ENCODE assay signal across 16 cellular contexts in genomic region chr11:43685483-43685882, GRCh38. TPM values are rescaled to one million over a fixed set of nuclear protein-coding genes. Genes with fewer than 3 reads are reported as not detected.
DNase-seq lines count a peak whose midpoint lies in the region; ATAC-seq, FAIRE-seq and TF ChIP-seq lines count a peak whose summit lies in the region.
"Had no signal": no experiment of that assay in that cellular context is flagged by ENCODE, and none has a peak within 500 bp of the region (broad histone marks: within the 10 kb centered on the region; RNA-seq: fewer than 3 reads in every experiment).

No MANE protein-coding gene starts in this region.

- H3K9ac ChIP-seq in SK-N-SH (no peak overlapping the region), neural cell (ENCODE audit: low read length) (no peak overlapping the region)

- peaks cover 34% of the 10 kb centered on the region for H3K79me2 ChIP-seq in SK-N-SH (ENCODE audit: insufficient read depth)
- peaks cover 95% of the 10 kb centered on the region for H3K79me2 ChIP-seq in OCI-LY7 (ENCODE audit: insufficient read depth, low read depth, low read length)
- peaks cover 43% of the 10 kb centered on the region for H3K79me2 ChIP-seq in neural cell (replicated peaks; ENCODE audit: insufficient read depth, low read length)

- H3K27ac ChIP-seq in SK-N-SH (ENCODE audit: low read depth in 2 of 2, low read length in 1 of 2) (no peak overlapping the region), OCI-LY7 (ENCODE audit: low read depth, low read length, poor library complexity, severe bottlenecking) (no peak overlapping the region), neural cell (ENCODE audit: low read length) (no peak overlapping the region)

- peaks cover 0 to 19% of the 10 kb centered on the region in 2 experiments; a peak in 3 of 4 replicates for H3K4me1 ChIP-seq in SK-N-SH (ENCODE audit: control insufficient read depth in 1 of 2, insufficient read depth in 2 of 2, low read depth in 1 of 2, low read length in 1 of 2)
- H3K4me1 ChIP-seq in OCI-LY7 (ENCODE audit: insufficient read depth, low read length, poor library complexity, severe bottlenecking) = peaks cover 59% of the 10 kb centered on the region

- TF ChIP-seq RAD21 in SK-N-SH (IDR thresholded peaks at IDR 0.05; ENCODE audit: low read length) = no peak
- no peak for TF ChIP-seq RAD21 in neural cell (conservative IDR thresholded peaks at IDR 0.05)

- ATAC-seq in SK-N-SH treated with all-trans-retinoic acid at 6 μM for 48 hours (no peak), HG03378 (IDR thresholded peaks at IDR 0.05; ENCODE audit: unreplicated experiment) (no peak)
- ATAC-seq: activated CD4-positive, alpha-beta T cell treated with anti-CD3 and anti-CD28 coated beads for 36 hours had no signal

- H3K4me3 ChIP-seq in SK-N-SH (ENCODE audit: low read depth in 2 of 2, low read length in 1 of 2) = no peak overlapping the region
- no peak overlapping the region for H3K4me3 ChIP-seq in OCI-LY7 (ENCODE audit: low read depth, low read length, poor library complexity, severe bottlenecking)
- H3K4me3 ChIP-seq in neural cell (ENCODE audit: low read length) = peak overlapping the region; percentile 1

- POLR2A ChIA-PET in SK-N-SH (lab: Yijun Ruan, JAX) (no interaction called here), OCI-LY7 (lab: Charles Lee) (interaction anchor here (0.9 kb wide), 1 partner anchor 8 kb away, joined by 3 read pairs; no protein-coding TSS in a partner anchor)

- H3K9me2 ChIP-seq in SK-N-SH = no peaks in the 10 kb centered on the region
- no peaks in the 10 kb centered on the region for H3K9me2 ChIP-seq in OCI-LY7 (ENCODE audit: insufficient read depth, low read length)
- H3K9me2 ChIP-seq in neural cell (ENCODE audit: insufficient read depth, low read length) = no peaks in the 10 kb centered on the region

- H3K27me3 ChIP-seq in SK-N-SH (ENCODE audit: insufficient read depth) (no peaks in the 10 kb centered on the region), neural cell (ENCODE audit: insufficient read depth, low read depth, low read length) (no peaks in the 10 kb centered on the region)

- H3K36me3 ChIP-seq in SK-N-SH (replicated peaks in 1 of 2; ENCODE audit: control insufficient read depth in 1 of 2, insufficient read depth in 2 of 2, low read length in 1 of 2) (peaks cover 9 to 10% of the 10 kb centered on the region in 2 experiments), OCI-LY7 (ENCODE audit: insufficient read depth, low read length) (peaks cover 74% of the 10 kb centered on the region), neural cell (ENCODE audit: insufficient read depth, low read length) (no peaks in the 10 kb centered on the region)

- H3K4me2 ChIP-seq in SK-N-SH (no peak overlapping the region), OCI-LY7 (ENCODE audit: low read length) (peak overlapping the region; percentile 54), neural cell (ENCODE audit: low read length) (no peak overlapping the region)

- H2AFZ ChIP-seq in SK-N-SH (ENCODE audit: low read depth) (no peak overlapping the region), OCI-LY7 (ENCODE audit: low read length) (no peak overlapping the region), neural cell (ENCODE audit: low read depth, low read length) (no peak overlapping the region)

- WGBS in SK-N-SH (ENCODE audit: low lambda C conversion rate) = 79% methylated on average over 4 of the region's 4 CpGs

- TF ChIP-seq CTCF in SK-N-SH (IDR thresholded peaks at IDR 0.05) (peak; percentile 19; the same call in 1 of the 2 replicates), OCI-LY7 (conservative IDR thresholded peaks at IDR 0.05; ENCODE audit: low read length) (0 out of 2 replicates have a peak, but pooled peaks have one; percentile 21), neural cell (IDR thresholded peaks at IDR 0.05; ENCODE audit: poor library complexity, severe bottlenecking) (no peak)

- no TSS peak for BruUV-seq in OCI-LY7 (replicated peaks; lab: Mats Ljungman, UMichigan)

- H4K20me1 ChIP-seq in SK-N-SH (ENCODE audit: insufficient read depth) = no peaks in the 10 kb centered on the region
- peaks cover 15% of the 10 kb centered on the region; the same call in 1 of the 2 replicates for H4K20me1 ChIP-seq in OCI-LY7 (ENCODE audit: insufficient read depth, low read length)
- H4K20me1 ChIP-seq in neural cell (ENCODE audit: insufficient read depth) = no peaks in the 10 kb centered on the region

- H3K9me3 ChIP-seq in SK-N-SH (no peaks in the 10 kb centered on the region), OCI-LY7 (ENCODE audit: low read length) (no peaks in the 10 kb centered on the region; the same call in 1 of the 2 replicates), neural cell (ENCODE audit: low read length) (no peaks in the 10 kb centered on the region)

- intact Hi-C loops in OCI-LY7 (cut with micrococcal nuclease; ENCODE audit: unreplicated experiment) = no loop called here

- DNase-seq in SK-N-SH (no peak), OCI-LY7 (ENCODE audit: low spot score) (no peak), dermis blood vessel endothelial cell (peak; percentile 17), frontal cortex (ENCODE audit: low spot score in 2 of 2) (no peak), DMS79 treated with DMSO at 0.1 percent for 48 hours (lab: John Stamatoyannopoulos, UW) (no peak)
- DNase-seq: 8988T; activated CD4-positive, alpha-beta T cell treated with anti-CD3 and anti-CD28 coated beads for 36 hours; CD4-positive, alpha-beta memory T cell; EL; NCI-H1417; NCI-H446; nucleus accumbens; stimulated activated naive CD4-positive, alpha-beta T cell had no signal

- H3F3A ChIP-seq in SK-N-SH (replicated peaks; ENCODE audit: insufficient read depth) (no peaks in the 10 kb centered on the region), neural cell (ENCODE audit: insufficient read depth, low read length, poor library complexity, severe bottlenecking) (no peaks in the 10 kb centered on the region)

- FAIRE-seq in frontal cortex (lab: Jason Lieb, UNC) = no peak

- CTCF ChIA-PET in SK-N-SH (lab: Yijun Ruan, JAX) (interaction anchor here (1.3 kb wide), 2 partner anchors 13 to 108 kb away, joined by 3 to 4 read pairs; no protein-coding TSS in a partner anchor), OCI-LY7 (lab: Charles Lee; ENCODE audit: unreplicated experiment) (no interaction called here)

- TF ChIP-seq EP300 in SK-N-SH (IDR thresholded peaks at IDR 0.05; ENCODE audit: borderline replicate concordance in 1 of 2, low read depth in 1 of 2, low read length in 1 of 2) (no peak), neural cell (conservative IDR thresholded peaks at IDR 0.05; ENCODE audit: poor library complexity, severe bottlenecking) (no peak)

TF ChIP-seq in SK-N-SH, 30 proteins besides CTCF, POLR2A, EP300 and RAD21 (continues in another document):
- TF ChIP-seq SIN3A (IDR thresholded peaks at IDR 0.05; ENCODE audit: borderline replicate concordance, low read depth, low read length) (no peak), YY1 (IDR thresholded peaks at IDR 0.05; ENCODE audit: low read depth) (no peak), FOXJ3 (CRISPR knock-in tag; IDR thresholded peaks at IDR 0.05) (no peak), NFIC (IDR thresholded peaks at IDR 0.05; ENCODE audit: borderline replicate concordance) (no peak), ELF1 (IDR thresholded peaks at IDR 0.05) (no peak), TEAD4 (IDR thresholded peaks at IDR 0.05; ENCODE audit: borderline replicate concordance, insufficient read depth) (no peak)

TF ChIP-seq in SK-N-SH treated with all-trans-retinoic acid at 6 μM for 48 hours, 23 proteins besides CTCF, POLR2A, EP300 and RAD21 (continues in another document):
- TF ChIP-seq POU6F1 (CRISPR knock-in tag; IDR thresholded peaks at IDR 0.05; ENCODE audit: borderline replicate concordance, low read depth) = no peak
- TF ChIP-seq CSDC2 (CRISPR knock-in tag; IDR thresholded peaks at IDR 0.05) = no peak
- no peak for TF ChIP-seq OSR1 (CRISPR knock-in tag; IDR thresholded peaks at IDR 0.05)
- TF ChIP-seq ESRRG (CRISPR knock-in tag; IDR thresholded peaks at IDR 0.05) = no peak
- TF ChIP-seq ZNF565 (CRISPR knock-in tag; conservative IDR thresholded peaks at IDR 0.05; ENCODE audit: low read depth) = no peak

TF ChIP-seq in neural cell, 6 proteins besides CTCF, POLR2A, EP300 and RAD21:
- TF ChIP-seq SMC3 (conservative IDR thresholded peaks at IDR 0.05; ENCODE audit: poor library complexity) = no peak
- TF ChIP-seq TAF1 (IDR thresholded peaks at IDR 0.05; ENCODE audit: low read depth) = no peak
- TF ChIP-seq EZH2 (IDR thresholded peaks at IDR 0.05; ENCODE audit: borderline replicate concordance, insufficient read depth, low read length, poor library complexity, severe bottlenecking) = no peak

RNA-seq across cellular contexts. Expression of gene HSD17B12, which starts 4.9 kb away (rescaled TPM):
- polyA plus RNA-seq in SK-N-SH (2012; rRNA removed) = 19.7 and 27.3 TPM in 2 replicates
- polyA plus RNA-seq in SK-N-SH (2012; cell fraction: cytosol; rRNA removed) = 25.7 and 30.5 TPM in 2 replicates
- polyA plus RNA-seq in SK-N-SH (2012; cell fraction: nucleus; rRNA removed) = 12.4 and 24.9 TPM in 2 replicates
- 58.0 and 70.9 TPM in 2 replicates for total RNA-seq in OCI-LY7 (2014; rRNA removed; shearing (Covaris generic))
- 138 and 148 TPM in 2 replicates for total RNA-seq in OCI-LY7 (2022)
- 80.5 and 159 TPM in 2 replicates for total RNA-seq in dermis blood vessel endothelial cell
- 56.9 and 58.8 TPM in 2 replicates for polyA plus RNA-seq in neural cell
- 145 and 161 TPM in 2 replicates for polyA minus RNA-seq in neural cell
- total RNA-seq in frontal cortex = 66.4 TPM
